ENCODE assay signal across 16 cellular contexts in genomic region chr10:98316156-98316555, GRCh38. TPM values are rescaled to one million over a fixed set of nuclear protein-coding genes. Genes with fewer than 3 reads are reported as not detected.
"Had no signal": no experiment of that assay in that cellular context is flagged by ENCODE, and none has a peak within 500 bp of the region (broad histone marks: within the 10 kb centered on the region; RNA-seq: fewer than 3 reads in every experiment).

No MANE protein-coding gene starts in this region.

- DNase-seq: activated CD4-positive, alpha-beta memory T cell treated with anti-CD3 and anti-CD28 coated beads for 36 hours; activated CD4-positive, alpha-beta T cell treated with anti-CD3 and anti-CD28 coated beads for 1 hour; activated gamma-delta T cell treated with Interleukin-2 at 50 U/mL for 16 hours; activated naive CD8-positive, alpha-beta T cell treated with anti-CD3 and anti-CD28 coated beads, Interleukin-2, amount 10 ng/mL, durations not matched to agents 7 days and 5 days; activated T-cell treated with anti-CD3 and anti-CD28 coated beads, Interleukin-2, amount 50 U/mL, for 4 hours; aorta; effector CD8-positive, alpha-beta T cell; hypothalamus; naive thymus-derived CD4-positive, alpha-beta T cell; stimulated activated CD4-positive, alpha-beta T cell treated with anti-CD3 and anti-CD28 coated beads, Interleukin-1b, Interleukin-23, amount 100 ng/mL, for 48 hours; stimulated activated naive CD8-positive, alpha-beta T cell treated with anti-CD3 and anti-CD28 coated beads, Interleukin-15, Interleukin-2, amounts not matched to agents 100 U/mL and 50 U/mL, for 24 hours; T-cell; T1000 had no signal

- H3K27ac ChIP-seq: cardiac muscle cell, neutrophil had no signal

- H3K4me3 ChIP-seq: cardiac muscle cell, lung had no signal

- H3K27me3 ChIP-seq: cardiac muscle cell had no signal

- H3K9me3 ChIP-seq: neutrophil had no signal

- H3K36me3 ChIP-seq: cardiac muscle cell, neutrophil had no signal

- ATAC-seq: activated T-cell treated with anti-CD3 and anti-CD28 coated beads, Interleukin-2, amount 50 U/mL, for 4 hours; stimulated activated naive CD8-positive, alpha-beta T cell treated with anti-CD3 and anti-CD28 coated beads, Interleukin-15, Interleukin-2, amounts not matched to agents 100 U/mL and 50 U/mL, for 24 hours; T-cell had no signal

RNA-seq across cellular contexts. Expression of gene LOXL4, which starts 48.2 kb away (rescaled TPM):
- total RNA-seq: activated CD4-positive, alpha-beta memory T cell treated with anti-CD3 and anti-CD28 coated beads for 36 hours; activated naive CD8-positive, alpha-beta T cell treated with anti-CD3 and anti-CD28 coated beads, Interleukin-2, amount 10 ng/mL, durations not matched to agents 7 days and 5 days; activated T-cell treated with anti-CD3 and anti-CD28 coated beads, Interleukin-2, amount 50 U/mL, for 4 hours; naive thymus-derived CD4-positive, alpha-beta T cell had no signal
- polyA plus RNA-seq: naive thymus-derived CD4-positive, alpha-beta T cell had no signal
